Comparison of ENCODE assay signal across 25 cellular contexts in the genomic region with DNA sequence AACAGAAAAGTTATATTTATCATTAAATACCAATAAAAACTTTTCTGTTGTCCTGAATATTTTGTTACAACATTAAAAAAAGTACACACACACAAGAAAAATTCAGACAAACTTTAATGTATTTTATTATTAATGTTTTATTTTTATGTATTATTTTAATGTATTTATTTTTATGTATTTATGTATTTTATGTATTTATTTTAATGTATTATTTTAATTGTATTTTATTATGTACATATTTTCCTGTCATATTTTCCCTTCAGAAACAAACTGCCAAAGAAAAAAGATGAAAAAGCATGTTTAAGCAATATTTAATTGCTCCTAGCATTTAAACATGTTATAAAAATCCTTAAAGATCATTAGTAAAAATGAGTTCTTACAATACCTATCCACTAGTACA.
"Had no signal": no experiment of that assay in that cellular context is flagged by ENCODE, and none has a peak within 500 bp of the region (broad histone marks: within the 10 kb centered on the region; RNA-seq: fewer than 3 reads in every experiment).

No MANE protein-coding gene starts in this region.

- H3K9me3 Mint-ChIP-seq: activated CD4-positive, alpha-beta memory T cell treated with anti-CD3 and anti-CD28 coated beads for 36 hours; activated T-helper 1 cell treated with anti-CD3 and anti-CD28 coated beads, Interleukin-12 subunit alpha, Interleukin-12 subunit beta, Interleukin-2, Interleukin-4 antibody, amounts not matched to agents 30 ng/mL and 10 ng/mL and 1 ng/mL, durations not matched to agents 14 hours and 24 hours and 36 hours; central memory CD8-positive, alpha-beta T cell; nephron; stimulated activated memory B cell treated with anti-CD40 and anti-IgM and Interleukin-4, amounts not matched to agents 10 μg/mL and 1 μg/mL and 100 μg/mL, for 72 hours; T-cell; T-helper 2 cell treated with Interferon-gamma antibody and Interleukin-4, amounts not matched to agents 5 μg/mL and 100 μg/mL, for 36 hours had no signal

- H3K4me3 ChIP-seq: gastroesophageal sphincter, hepatocyte, left ventricle myocardium inferior, right lobe of liver, stomach, tibial artery had no signal

- H3K27me3 Mint-ChIP-seq: activated CD4-positive, alpha-beta memory T cell treated with anti-CD3 and anti-CD28 coated beads for 36 hours; activated naive CD8-positive, alpha-beta T cell treated with anti-CD3 and anti-CD28 coated beads, Interleukin-2, amount 10 ng/mL, durations not matched to agents 7 days and 5 days; central memory CD8-positive, alpha-beta T cell; progenitor cell of endocrine pancreas; stimulated activated memory B cell treated with anti-CD40 and anti-IgM and Interleukin-4, amounts not matched to agents 10 μg/mL and 1 μg/mL and 100 μg/mL, for 72 hours; T-cell had no signal

- H3K36me3 Mint-ChIP-seq: activated CD4-positive, alpha-beta memory T cell treated with anti-CD3 and anti-CD28 coated beads for 36 hours had no signal

- ATAC-seq: gastroesophageal sphincter; stimulated activated memory B cell treated with anti-CD40 and anti-IgM and Interleukin-4, amounts not matched to agents 10 μg/mL and 1 μg/mL and 100 μg/mL, for 72 hours; T-cell had no signal

- DNase-seq: activated CD4-positive, alpha-beta memory T cell treated with anti-CD3 and anti-CD28 coated beads for 36 hours; activated CD4-positive, alpha-beta T cell treated with anti-CD3 and anti-CD28 coated beads for 48 hours; activated CD8-positive, alpha-beta memory T cell treated with anti-CD3 and anti-CD28 coated beads, Interleukin-2, amount 50 U/mL, for 4 hours; activated effector memory CD4-positive, alpha-beta T cell treated with anti-CD3 and anti-CD28 coated beads, Interleukin-2, amount 50 U/mL, for 16 hours; activated naive CD4-positive, alpha-beta T cell treated with anti-CD3 and anti-CD28 coated beads for 36 hours; activated naive CD8-positive, alpha-beta T cell treated with anti-CD3 and anti-CD28 coated beads, Interleukin-2, amount 10 ng/mL, durations not matched to agents 7 days and 5 days; activated T-cell treated with anti-CD3 and anti-CD28 coated beads, Interleukin-2, amount 50 U/mL, for 1 hour; dermis blood vessel endothelial cell; effector CD4-positive, alpha-beta T cell; left ventricle myocardium inferior; right lobe of liver; stimulated activated CD4-positive, alpha-beta T cell treated with anti-CD3 and anti-CD28 coated beads, Interleukin-4, amount 100 ng/mL, for 4 hours; stimulated activated CD8-positive, alpha-beta memory T cell treated with anti-CD3 and anti-CD28 coated beads, Interleukin-4, amount 100 ng/mL, for 48 hours; stomach; tibial artery had no signal

- H3K27ac ChIP-seq: hepatocyte, left ventricle myocardium inferior, neutrophil, right lobe of liver had no signal

- H3K9me3 ChIP-seq: gastroesophageal sphincter, left ventricle myocardium inferior, neutrophil, right lobe of liver, stomach, tibial artery had no signal

- H3K27ac Mint-ChIP-seq: activated CD4-positive, alpha-beta memory T cell treated with anti-CD3 and anti-CD28 coated beads for 36 hours; activated naive CD4-positive, alpha-beta T cell treated with anti-CD3 and anti-CD28 coated beads for 36 hours; activated naive CD8-positive, alpha-beta T cell treated with anti-CD3 and anti-CD28 coated beads, Interleukin-2, amount 10 ng/mL, durations not matched to agents 7 days and 5 days; activated T-helper 1 cell treated with anti-CD3 and anti-CD28 coated beads, Interleukin-12 subunit alpha, Interleukin-12 subunit beta, Interleukin-2, Interleukin-4 antibody, amounts not matched to agents 30 ng/mL and 10 ng/mL and 1 ng/mL, durations not matched to agents 14 hours and 24 hours and 36 hours; progenitor cell of endocrine pancreas; stimulated activated memory B cell treated with anti-CD40 and anti-IgM and Interleukin-4, amounts not matched to agents 10 μg/mL and 1 μg/mL and 100 μg/mL, for 72 hours; T-cell had no signal

- H3K27me3 ChIP-seq: gastroesophageal sphincter, hepatocyte, neutrophil, right lobe of liver, stomach, tibial artery had no signal

- H3K36me3 ChIP-seq: gastroesophageal sphincter, left ventricle myocardium inferior, neutrophil, right lobe of liver, stomach, tibial artery had no signal

- H3K4me3 Mint-ChIP-seq: activated CD4-positive, alpha-beta memory T cell treated with anti-CD3 and anti-CD28 coated beads for 36 hours; activated naive CD4-positive, alpha-beta T cell treated with anti-CD3 and anti-CD28 coated beads for 36 hours; activated naive CD8-positive, alpha-beta T cell treated with anti-CD3 and anti-CD28 coated beads, Interleukin-2, amount 10 ng/mL, durations not matched to agents 7 days and 5 days; activated T-helper 1 cell treated with anti-CD3 and anti-CD28 coated beads, Interleukin-12 subunit alpha, Interleukin-12 subunit beta, Interleukin-2, Interleukin-4 antibody, amounts not matched to agents 30 ng/mL and 10 ng/mL and 1 ng/mL, durations not matched to agents 14 hours and 24 hours and 36 hours; central memory CD8-positive, alpha-beta T cell; nephron; stimulated activated memory B cell treated with anti-CD40 and anti-IgM and Interleukin-4, amounts not matched to agents 10 μg/mL and 1 μg/mL and 100 μg/mL, for 72 hours; T-cell; T-helper 2 cell treated with Interferon-gamma antibody and Interleukin-4, amounts not matched to agents 5 μg/mL and 100 μg/mL, for 36 hours had no signal

- H2AFZ ChIP-seq: hepatocyte had no signal

- H3K4me2 ChIP-seq: hepatocyte had no signal
